15 cellular contexts compared by ENCODE assay signal in genomic region chr15:92621972-92622533, GRCh38.
"Had no signal": no experiment of that assay in that cellular context is flagged by ENCODE, and none has a peak within 500 bp of the region (broad histone marks: within the 10 kb centered on the region; RNA-seq: fewer than 3 reads in every experiment).

No MANE protein-coding gene starts in this region.

- H3K27ac Mint-ChIP-seq: activated CD8-positive, alpha-beta T cell treated with anti-CD3 and anti-CD28 coated beads, Interleukin-2, amount 10 ng/mL, durations not matched to agents 7 days and 5 days; activated naive CD4-positive, alpha-beta T cell treated with anti-CD3 and anti-CD28 coated beads, Interleukin-2, amount 10 ng/mL, durations not matched to agents 7 days and 5 days; activated T-helper 1 cell treated with anti-CD3 and anti-CD28 coated beads, Interleukin-12 subunit alpha, Interleukin-12 subunit beta, Interleukin-2, Interleukin-4 antibody, amounts not matched to agents 30 ng/mL and 10 ng/mL and 1 ng/mL, durations not matched to agents 14 hours and 24 hours and 36 hours; effector memory CD8-positive, alpha-beta T cell; nephron progenitor cell had no signal

- ATAC-seq: activated CD8-positive, alpha-beta T cell treated with anti-CD3 and anti-CD28 coated beads, Interleukin-2, amount 10 ng/mL, durations not matched to agents 7 days and 5 days; effector memory CD8-positive, alpha-beta T cell; left colon; mucosa of descending colon had no signal

- H3K36me3 ChIP-seq: tibial artery, vagina had no signal

- H3K4me3 Mint-ChIP-seq: activated CD8-positive, alpha-beta T cell treated with anti-CD3 and anti-CD28 coated beads, Interleukin-2, amount 10 ng/mL, durations not matched to agents 7 days and 5 days; activated naive CD4-positive, alpha-beta T cell treated with anti-CD3 and anti-CD28 coated beads, Interleukin-2, amount 10 ng/mL, durations not matched to agents 7 days and 5 days; activated T-helper 1 cell treated with anti-CD3 and anti-CD28 coated beads, Interleukin-12 subunit alpha, Interleukin-12 subunit beta, Interleukin-2, Interleukin-4 antibody, amounts not matched to agents 30 ng/mL and 10 ng/mL and 1 ng/mL, durations not matched to agents 14 hours and 24 hours and 36 hours; effector memory CD8-positive, alpha-beta T cell; nephron progenitor cell had no signal

- H3K27me3 Mint-ChIP-seq: activated naive CD4-positive, alpha-beta T cell treated with anti-CD3 and anti-CD28 coated beads, Interleukin-2, amount 10 ng/mL, durations not matched to agents 7 days and 5 days had no signal

- H3K36me3 Mint-ChIP-seq: activated naive CD4-positive, alpha-beta T cell treated with anti-CD3 and anti-CD28 coated beads, Interleukin-2, amount 10 ng/mL, durations not matched to agents 7 days and 5 days had no signal

- DNase-seq: activated CD4-positive, alpha-beta T cell treated with anti-CD3 and anti-CD28 coated beads for 48 hours; activated CD8-positive, alpha-beta memory T cell treated with anti-CD3 and anti-CD28 coated beads, Interleukin-2, amount 50 U/mL, for 48 hours; activated CD8-positive, alpha-beta T cell treated with anti-CD3 and anti-CD28 coated beads, Interleukin-2, amount 10 ng/mL, durations not matched to agents 7 days and 5 days; activated naive CD4-positive, alpha-beta T cell treated with anti-CD3 and anti-CD28 coated beads, Interleukin-2, amount 10 ng/mL, durations not matched to agents 7 days and 5 days; central memory CD4-positive, alpha-beta T cell; effector memory CD8-positive, alpha-beta T cell; hypothalamus; left colon; mucosa of descending colon; nephron progenitor cell; T1000 had no signal

- H3K27me3 ChIP-seq: tibial artery, vagina had no signal

- H3K27ac ChIP-seq: skin epidermis, tibial artery, vagina had no signal

- H3K9me3 ChIP-seq: mucosa of descending colon, tibial artery, vagina had no signal

- H3K9me3 Mint-ChIP-seq: activated naive CD4-positive, alpha-beta T cell treated with anti-CD3 and anti-CD28 coated beads, Interleukin-2, amount 10 ng/mL, durations not matched to agents 7 days and 5 days; activated T-helper 1 cell treated with anti-CD3 and anti-CD28 coated beads, Interleukin-12 subunit alpha, Interleukin-12 subunit beta, Interleukin-2, Interleukin-4 antibody, amounts not matched to agents 30 ng/mL and 10 ng/mL and 1 ng/mL, durations not matched to agents 14 hours and 24 hours and 36 hours; effector memory CD8-positive, alpha-beta T cell had no signal

- H3K4me3 ChIP-seq: mucosa of descending colon, skin epidermis, tibial artery, vagina had no signal
